In genomic region chr4:147848634-147849033, GRCh38 we compare ENCODE assay signal across 18 cellular contexts.
DNase-seq lines count a peak whose midpoint lies in the region; ATAC-seq, FAIRE-seq and TF ChIP-seq lines count a peak whose summit lies in the region.
"Had no signal": no experiment of that assay in that cellular context is flagged by ENCODE, and none has a peak within 500 bp of the region (broad histone marks: within the 10 kb centered on the region; RNA-seq: fewer than 3 reads in every experiment).

No MANE protein-coding gene starts in this region.

- no peak for TF ChIP-seq RAD21 in HCT116 (IDR thresholded peaks at IDR 0.05; ENCODE audit: low read depth)

- H2AFZ ChIP-seq in HCT116 (ENCODE audit: low read depth, low read length, poor library complexity, severe bottlenecking): no peak overlapping the region

- TF ChIP-seq CTCF in HCT116 (IDR thresholded peaks at IDR 0.05 in 2 of 3, conservative IDR thresholded peaks at IDR 0.05 in 1 of 3; ENCODE audit: borderline replicate concordance in 1 of 3, insufficient read depth in 1 of 3, low read depth in 2 of 3, low read length in 2 of 3) (no peak), chondrocyte (IDR thresholded peaks at IDR 0.05) (no peak), stomach (IDR thresholded peaks at IDR 0.05) (no peak), D721Med (IDR thresholded peaks at IDR 0.05; ENCODE audit: insufficient read depth, missing control alignments) (no peak), dorsolateral prefrontal cortex (IDR thresholded peaks at IDR 0.05 in 54 of 56, conservative IDR thresholded peaks at IDR 0.05 in 2 of 56; ENCODE audit: low read depth in 1 of 56, partially characterized antibody in 56 of 56) (no peak)

- peaks cover 18% of the 10 kb centered on the region for H3K36me3 Mint-ChIP-seq in chondrocyte (ENCODE audit: low read depth)

- BruUV-seq in HCT116 (replicated peaks; lab: Mats Ljungman, UMichigan): TSS peak; percentile 17

- DNase-seq in HCT116 (ENCODE audit: low read depth, low spot score) (no peak), chondrocyte (ENCODE audit: low spot score) (no peak), stomach (no peak), D721Med (ENCODE audit: insufficient read length, low spot score) (no peak), NCI-H1694 treated with DMSO at 0.1 percent for 48 hours (lab: John Stamatoyannopoulos, UW) (no peak), dorsolateral prefrontal cortex (no peak)
- no peak for DNase-seq in activated T-cell treated with anti-CD3 and anti-CD28 coated beads, Interleukin-2, amount 50 U/mL, for 48 hours
- DNase-seq: CD4-positive, CD25-positive, alpha-beta regulatory T cell; DMS53; NCI-H1048; NCI-H1436 treated with DMSO at 0.1 percent for 48 hours; NCI-H2081; NCI-H510A; NCI-H82; PC-3 had no signal

- H3K27me3 Mint-ChIP-seq in chondrocyte (ENCODE audit: low read depth): no peaks in the 10 kb centered on the region
- H3K27me3 Mint-ChIP-seq: CD4-positive, CD25-positive, alpha-beta regulatory T cell had no signal

- POLR2A ChIA-PET in HCT116 (lab: Charles Lee): no interaction called here

- peaks cover 15% of the 10 kb centered on the region for H3K4me1 Mint-ChIP-seq in chondrocyte (ENCODE audit: low read depth)
- H3K4me1 Mint-ChIP-seq: CD4-positive, CD25-positive, alpha-beta regulatory T cell had no signal

- H3K36me3 ChIP-seq in HCT116 (ENCODE audit: control insufficient read depth in 1 of 2, insufficient read depth in 2 of 2, low read length in 2 of 2) (peaks cover 0 to 4% of the 10 kb centered on the region in 2 experiments; a peak in 1 of 4 replicates), muscle layer of colon (ENCODE audit: insufficient read depth, low read length) (no peaks in the 10 kb centered on the region), stomach (peaks cover 3 to 20% (median 8%) of the 10 kb centered on the region in 4 donors)

- peaks cover 3% of the 10 kb centered on the region for H3K9me3 Mint-ChIP-seq in chondrocyte (ENCODE audit: low read depth)
- H3K9me3 Mint-ChIP-seq: CD4-positive, CD25-positive, alpha-beta regulatory T cell had no signal

- H3K9me2 ChIP-seq in HCT116 (ENCODE audit: insufficient read depth): no peaks in the 10 kb centered on the region

- ATAC-seq in HCT116: no peak
- ATAC-seq: PC-3 had no signal

- no peak for FAIRE-seq in D721Med (lab: Jason Lieb, UNC)
- FAIRE-seq: H1 had no signal

- H3K79me2 ChIP-seq in HCT116 (ENCODE audit: insufficient read depth, low read length): 0 out of 2 replicates have a peak, but pooled peaks cover 2% of the 10 kb centered on the region

- H3K27ac ChIP-seq in HCT116 (ENCODE audit: low read depth, low read length) (no peak overlapping the region), muscle layer of colon (ENCODE audit: low read depth, low read length) (peak overlapping the region; percentile 9), stomach (peak overlapping the region in 4 of 5 donors; percentile 36 to 60 (median 48)), dorsolateral prefrontal cortex (no peak overlapping the region)
- H3K27ac ChIP-seq: RWPE1 had no signal

- H3K27me3 ChIP-seq in HCT116 (ENCODE audit: insufficient read depth, low read length) (no peaks in the 10 kb centered on the region), muscle layer of colon (ENCODE audit: control insufficient read depth in 1 of 2, insufficient read depth in 2 of 2, low read length in 2 of 2) (no peaks in the 10 kb centered on the region), stomach (no peaks in the 10 kb centered on the region), dorsolateral prefrontal cortex (peaks cover 0 to 8% (median 0%) of the 10 kb centered on the region in 45 donors)

- peaks cover 7% of the 10 kb centered on the region; the same call in 1 of the 2 replicates for H4K20me1 ChIP-seq in HCT116 (ENCODE audit: insufficient read depth)

- H3K9me3 ChIP-seq in HCT116 (ENCODE audit: control insufficient read depth in 1 of 2, insufficient read depth in 1 of 2, low read depth in 1 of 2, low read length in 2 of 2): no peaks in the 10 kb centered on the region
- H3K9me3 ChIP-seq in muscle layer of colon (ENCODE audit: low read length): no peaks in the 10 kb centered on the region
- no peaks in the 10 kb centered on the region for H3K9me3 ChIP-seq in stomach

- H3K4me2 ChIP-seq in HCT116 (ENCODE audit: low read length): no peak overlapping the region

- 60 to 86% (median 77%) methylated on average over 2 of the region's 2 CpGs for whole genome bisulfite sequencing in stomach, 5 donors

- intact Hi-C loops in HCT116 (cut with micrococcal nuclease): no loop called here
- intact Hi-C loops in stomach (cut with DNase I; ENCODE audit: low total_unique reads): no loop called here
- intact Hi-C loops in dorsolateral prefrontal cortex (cut with DNase I): no loop called here

- H3K4me3 ChIP-seq in HCT116 (replicated peaks in 1 of 2; ENCODE audit: low read depth in 1 of 2, low read length in 2 of 2): no peak overlapping the region
- H3K4me3 ChIP-seq in muscle layer of colon (ENCODE audit: low read depth in 1 of 2, low read length in 2 of 2): no peak overlapping the region
- no peak overlapping the region for H3K4me3 ChIP-seq in stomach
- no peak overlapping the region for H3K4me3 ChIP-seq in dorsolateral prefrontal cortex

- CTCF ChIA-PET in HCT116 (lab: Charles Lee): interaction anchor here (1.2 to 1.4 kb wide), 2 partner anchors 17 to 18 kb away, joined by 3 to 5 read pairs; no protein-coding TSS in a partner anchor

- H3K4me1 ChIP-seq in HCT116 (ENCODE audit: control insufficient read depth in 1 of 2, insufficient read depth in 2 of 2, low read length in 2 of 2) (no peaks in the 10 kb centered on the region), muscle layer of colon (ENCODE audit: insufficient read depth, low read length) (peaks cover 51% of the 10 kb centered on the region), stomach (peaks cover 0 to 43% (median 21%) of the 10 kb centered on the region in 4 donors)

- H3K9ac ChIP-seq in HCT116 (ENCODE audit: low read length) (no peak overlapping the region), muscle layer of colon (ENCODE audit: low read length) (peak overlapping the region; percentile 20)

- RAD21 ChIA-PET in HCT116 (lab: Charles Lee; ENCODE audit: low non-redundant PET in 1 of 2, low total read pairs in 2 of 2, uncharacterized antibody in 2 of 2, unreplicated experiment in 2 of 2): no interaction called here

- TF ChIP-seq POLR2A in HCT116 (IDR thresholded peaks at IDR 0.05; ENCODE audit: borderline replicate concordance, extremely low read depth, insufficient read depth, insufficient read length) (no peak), stomach (IDR thresholded peaks at IDR 0.05) (no peak)

- TF ChIP-seq EP300 in stomach (IDR thresholded peaks at IDR 0.05): no peak

- H3K4me3 Mint-ChIP-seq in chondrocyte (ENCODE audit: unreplicated experiment): peak overlapping the region; percentile 42
- H3K4me3 Mint-ChIP-seq: CD4-positive, CD25-positive, alpha-beta regulatory T cell had no signal

- H3K27ac Mint-ChIP-seq in chondrocyte (ENCODE audit: unreplicated experiment): peak overlapping the region; percentile 77
- H3K27ac Mint-ChIP-seq: CD4-positive, CD25-positive, alpha-beta regulatory T cell had no signal

TF ChIP-seq in HCT116, 20 proteins besides CTCF, POLR2A, EP300 and RAD21:
- no peak for TF ChIP-seq REST (IDR thresholded peaks at IDR 0.05; ENCODE audit: low read depth)
- no peak for TF ChIP-seq ELF1 (IDR thresholded peaks at IDR 0.05; ENCODE audit: borderline replicate concordance, low read depth)
- no peak for TF ChIP-seq TCF7L2 (IDR thresholded peaks at IDR 0.05; ENCODE audit: borderline replicate concordance, extremely low read depth, insufficient read depth, insufficient read length)
- TF ChIP-seq CBX3 (IDR thresholded peaks at IDR 0.05; ENCODE audit: low read depth): no peak

Comparison
In these comparisons a context has a peak if more than half of its experiments do, and no peak if none do; other contexts are left out.
1. H3K27ac ChIP-seq: peak in muscle layer of colon (single experiment) and stomach (4 of 5); none in HCT116 (single experiment) and dorsolateral prefrontal cortex (0 of 59).